Comparison of ENCODE assay signal across 9 cellular contexts in the genomic region with DNA sequence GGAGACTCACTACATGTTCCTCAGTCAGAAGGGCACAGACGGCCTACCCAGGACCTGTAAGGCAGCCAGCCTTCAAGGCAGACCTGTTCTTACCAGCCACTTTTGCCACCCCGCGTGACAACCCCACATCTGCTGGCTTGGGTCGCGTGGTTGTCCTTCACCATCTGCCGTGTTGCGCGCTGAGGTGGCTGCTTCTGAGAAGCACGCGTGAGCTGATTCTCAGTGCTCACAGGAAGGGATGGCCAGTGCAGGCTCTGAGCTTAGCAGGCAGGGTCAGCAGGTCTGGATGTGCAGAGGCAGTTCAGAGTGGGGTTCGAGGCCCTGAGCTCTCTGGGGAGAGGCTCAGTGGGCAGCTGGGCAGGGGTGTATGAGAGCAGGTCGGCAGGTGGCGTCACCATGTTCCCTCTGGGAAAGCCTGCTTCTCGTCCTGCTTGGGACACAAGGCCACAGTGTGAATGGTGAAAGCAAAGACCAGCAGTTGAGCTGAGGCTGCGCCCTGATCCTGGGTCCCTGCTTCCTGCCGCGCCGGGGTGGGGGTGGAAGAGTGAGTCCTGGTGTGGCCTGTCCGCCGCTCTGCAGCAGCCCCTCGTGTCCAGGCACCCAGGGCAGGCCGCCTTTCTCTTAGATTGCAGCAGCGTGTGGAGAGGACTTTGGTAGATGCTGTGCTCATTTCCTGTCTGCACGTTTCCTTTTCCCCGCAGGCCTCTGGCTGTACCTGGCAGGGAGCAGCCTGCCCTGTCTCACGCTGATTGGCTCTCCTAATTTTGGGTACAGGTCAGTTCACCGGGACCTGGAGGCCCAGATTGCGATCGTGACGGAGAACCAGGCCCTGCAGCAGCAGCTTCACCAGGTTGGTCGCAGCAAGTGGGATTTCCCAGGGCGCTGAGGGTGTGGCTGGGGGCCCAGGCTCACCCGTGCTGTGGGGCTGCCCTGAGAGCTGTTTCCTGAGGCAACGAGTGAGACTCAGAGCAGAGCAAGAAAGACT. TPM values are rescaled to one million over a fixed set of nuclear protein-coding genes. Genes with fewer than 3 reads are reported as not detected.
DNase-seq lines count a peak whose midpoint lies in the region; ATAC-seq and TF ChIP-seq lines count a peak whose summit lies in the region.
"Had no signal": no experiment of that assay in that cellular context is flagged by ENCODE, and none has a peak within 500 bp of the region (broad histone marks: within the 10 kb centered on the region; RNA-seq: fewer than 3 reads in every experiment).

No MANE protein-coding gene starts in this region.

- H3K4me1 ChIP-seq in CD4-positive, alpha-beta memory T cell (ENCODE audit: insufficient read depth, low read length) = peaks cover 63% of the 10 kb centered on the region
- H3K4me1 ChIP-seq in adrenal gland (replicated peaks in 1 of 2) = peaks cover 11 to 54% of the 10 kb centered on the region in 2 donors

- peak overlapping the region in 1 of 2 donors; percentile 26 for H3K4me3 ChIP-seq in CD4-positive, alpha-beta memory T cell (ENCODE audit: low read length in 2 of 2)
- no peak overlapping the region for H3K4me3 ChIP-seq in adrenal gland

- TF ChIP-seq CTCF in endothelial cell (IDR thresholded peaks at IDR 0.05; ENCODE audit: unreplicated experiment) (no peak), adrenal gland (IDR thresholded peaks at IDR 0.05) (no peak)

- H3K36me3 Mint-ChIP-seq in CD4-positive, alpha-beta memory T cell = peaks cover 7 to 25% of the 10 kb centered on the region in 2 donors
- H3K36me3 Mint-ChIP-seq in activated CD8-positive, alpha-beta T cell treated with anti-CD3 and anti-CD28 coated beads, Interleukin-2, amount 10 ng/mL, durations not matched to agents 7 days and 5 days (ENCODE audit: low read depth) = peaks cover 43% of the 10 kb centered on the region
- H3K36me3 Mint-ChIP-seq in endothelial cell (ENCODE audit: low read depth, unreplicated experiment) = peaks cover 13% of the 10 kb centered on the region

- peaks cover 0 to 2% (median 0%) of the 10 kb centered on the region in 8 donors for H3K9me3 Mint-ChIP-seq in CD4-positive, alpha-beta memory T cell
- no peaks in the 10 kb centered on the region for H3K9me3 Mint-ChIP-seq in activated CD8-positive, alpha-beta T cell treated with anti-CD3 and anti-CD28 coated beads, Interleukin-2, amount 10 ng/mL, durations not matched to agents 7 days and 5 days (ENCODE audit: insufficient read depth)
- H3K9me3 Mint-ChIP-seq in endothelial cell (ENCODE audit: unreplicated experiment) = no peaks in the 10 kb centered on the region

- no peaks in the 10 kb centered on the region for H3K9me3 ChIP-seq in CD4-positive, alpha-beta memory T cell (ENCODE audit: control insufficient read depth in 1 of 2, low read length in 2 of 2)
- no peaks in the 10 kb centered on the region for H3K9me3 ChIP-seq in adrenal gland (replicated peaks in 1 of 3)

- H3K4me3 Mint-ChIP-seq in CD4-positive, alpha-beta memory T cell = peak overlapping the region; percentile 54 to 88 (median 77)
- H3K4me3 Mint-ChIP-seq in activated CD8-positive, alpha-beta T cell treated with anti-CD3 and anti-CD28 coated beads, Interleukin-2, amount 10 ng/mL, durations not matched to agents 7 days and 5 days = peak overlapping the region; percentile 76
- H3K4me3 Mint-ChIP-seq in endothelial cell (ENCODE audit: unreplicated experiment) = no peak overlapping the region

- 77 to 87% (median 79%) methylated on average over 7 to 34 of the region's 34 CpGs for WGBS in adrenal gland, 4 donors

- POLR2A ChIA-PET in CD4-positive, alpha-beta memory T cell (lab: Charles Lee; ENCODE audit: partially characterized antibody) = interaction anchor here (0.6 to 1.4 kb wide), 4 partner anchors 32 to 152 kb away, joined by 3 to 8 read pairs (median 4); a partner anchor contains a TSS
- POLR2A ChIA-PET in activated CD8-positive, alpha-beta T cell treated with anti-CD3 and anti-CD28 coated beads, Interleukin-2, amount 10 ng/mL, durations not matched to agents 7 days and 5 days (lab: Charles Lee) = interaction anchor here (0.6 kb wide), 4 partner anchors 36 to 466 kb away, joined by 3 read pairs; a partner anchor contains a TSS

- peaks cover 16% of the 10 kb centered on the region for H3K36me3 ChIP-seq in CD4-positive, alpha-beta memory T cell (ENCODE audit: insufficient read depth, low read length)
- peaks cover 0 to 1% of the 10 kb centered on the region in 2 donors for H3K36me3 ChIP-seq in adrenal gland (replicated peaks in 1 of 2)

- no peak for TF ChIP-seq POLR2A in adrenal gland (IDR thresholded peaks at IDR 0.05)

- ATAC-seq in activated CD8-positive, alpha-beta T cell treated with anti-CD3 and anti-CD28 coated beads, Interleukin-2, amount 10 ng/mL, durations not matched to agents 7 days and 5 days = peak; percentile 62
- no peak for ATAC-seq in HG03175 (IDR thresholded peaks at IDR 0.05; ENCODE audit: unreplicated experiment)

- CTCF ChIA-PET in CD4-positive, alpha-beta memory T cell (lab: Charles Lee; ENCODE audit: partially characterized antibody) = interaction anchor here (0.5 to 1.3 kb wide), 5 partner anchors 8 to 1584 kb away, joined by 3 read pairs; no protein-coding TSS in a partner anchor
- CTCF ChIA-PET in activated CD8-positive, alpha-beta T cell treated with anti-CD3 and anti-CD28 coated beads, Interleukin-2, amount 10 ng/mL, durations not matched to agents 7 days and 5 days (lab: Charles Lee) = interaction anchor here (1.1 to 2.0 kb wide), 4 partner anchors 13 to 54 kb away, joined by 4 to 6 read pairs (median 5); a partner anchor contains a TSS

- no peaks in the 10 kb centered on the region for H3K27me3 Mint-ChIP-seq in CD4-positive, alpha-beta memory T cell
- H3K27me3 Mint-ChIP-seq in activated CD8-positive, alpha-beta T cell treated with anti-CD3 and anti-CD28 coated beads, Interleukin-2, amount 10 ng/mL, durations not matched to agents 7 days and 5 days (ENCODE audit: low read depth) = no peaks in the 10 kb centered on the region
- H3K27me3 Mint-ChIP-seq in endothelial cell (ENCODE audit: unreplicated experiment) = peaks cover 6% of the 10 kb centered on the region

- DNase-seq in CD4-positive, alpha-beta memory T cell = peak; percentile 45 to 82 (median 56)
- peak; percentile 74 for DNase-seq in activated CD8-positive, alpha-beta T cell treated with anti-CD3 and anti-CD28 coated beads, Interleukin-2, amount 10 ng/mL, durations not matched to agents 7 days and 5 days
- DNase-seq in endothelial cell (ENCODE audit: low spot score) (no peak), adrenal gland (no peak), SHP77 treated with DMSO at 0.1 percent for 48 hours (lab: John Stamatoyannopoulos, UW) (no peak), NCI-H2029 (lab: John Stamatoyannopoulos, UW) (no peak)
- peak; percentile 45 for DNase-seq in stimulated activated CD4-positive, alpha-beta T cell treated with anti-CD3 and anti-CD28 coated beads, Interleukin-12 subunit alpha, Interleukin-12 subunit beta, amount 100 ng/mL, for 4 hours
- DNase-seq: NCI-H187 treated with DMSO at 0.1 percent for 48 hours had no signal

- intact Hi-C loops in CD4-positive, alpha-beta memory T cell (cut with micrococcal nuclease) = no loop called here
- intact Hi-C loops in adrenal gland (cut with DNase I) = no loop called here

- H3K27ac Mint-ChIP-seq in CD4-positive, alpha-beta memory T cell = peak overlapping the region; percentile 91 to 96 (median 95)
- peak overlapping the region; percentile 97 for H3K27ac Mint-ChIP-seq in activated CD8-positive, alpha-beta T cell treated with anti-CD3 and anti-CD28 coated beads, Interleukin-2, amount 10 ng/mL, durations not matched to agents 7 days and 5 days
- peak overlapping the region; percentile 89 for H3K27ac Mint-ChIP-seq in endothelial cell (ENCODE audit: unreplicated experiment)

- H3K27me3 ChIP-seq in CD4-positive, alpha-beta memory T cell (ENCODE audit: insufficient read depth, low read length) = no peaks in the 10 kb centered on the region
- no peaks in the 10 kb centered on the region for H3K27me3 ChIP-seq in adrenal gland

- peak overlapping the region; percentile 57 for H3K27ac ChIP-seq in CD4-positive, alpha-beta memory T cell (ENCODE audit: low read depth, low read length)
- peak overlapping the region in 2 of 5 donors; percentile 88 to 92 for H3K27ac ChIP-seq in adrenal gland

- H3K4me1 Mint-ChIP-seq in CD4-positive, alpha-beta memory T cell = peaks cover 36 to 79% (median 56%) of the 10 kb centered on the region in 4 donors
- H3K4me1 Mint-ChIP-seq in activated CD8-positive, alpha-beta T cell treated with anti-CD3 and anti-CD28 coated beads, Interleukin-2, amount 10 ng/mL, durations not matched to agents 7 days and 5 days (ENCODE audit: low read depth) = peaks cover 71% of the 10 kb centered on the region
- H3K4me1 Mint-ChIP-seq in endothelial cell (ENCODE audit: unreplicated experiment) = peaks cover 48% of the 10 kb centered on the region

RNA-seq across cellular contexts. Expression of a gene that starts 36.0 kb away (rescaled TPM):
- total RNA-seq in CD4-positive, alpha-beta memory T cell = 10 to 100 TPM; 84.4 to 84.8 TPM
- 10 to 100 TPM; 33.9 to 36.6 TPM for polyA plus RNA-seq in CD4-positive, alpha-beta memory T cell
- 10 to 100 TPM; 46.5 to 51.0 TPM for total RNA-seq in activated CD8-positive, alpha-beta T cell treated with anti-CD3 and anti-CD28 coated beads, Interleukin-2, amount 10 ng/mL, durations not matched to agents 7 days and 5 days
- total RNA-seq in endothelial cell (ENCODE audit: unreplicated experiment) = 85.5 TPM
- 10 to 100 TPM; 27.9 to 64.5 (median 34.9) TPM for total RNA-seq in adrenal gland
- 10 to 100 TPM; 11.9 to 26.9 (median 21.9) TPM for polyA plus RNA-seq in adrenal gland

RNA-seq across cellular contexts. Expression of a gene that starts 54.6 kb away (rescaled TPM):
- total RNA-seq in CD4-positive, alpha-beta memory T cell = 1 to 10 TPM; 7.5 to 8.4 TPM
- 100 to 1,000 TPM in 1 of 2 donors, 10 to 100 TPM in 1; 60.8 to 220 TPM for polyA plus RNA-seq in CD4-positive, alpha-beta memory T cell
- total RNA-seq in activated CD8-positive, alpha-beta T cell treated with anti-CD3 and anti-CD28 coated beads, Interleukin-2, amount 10 ng/mL, durations not matched to agents 7 days and 5 days = 1 to 10 TPM; 9.1 TPM
- 30.2 TPM for total RNA-seq in endothelial cell (ENCODE audit: unreplicated experiment)
- 100 to 1,000 TPM in 3 of 8 donors, 10 to 100 TPM in 3, 1 to 10 TPM in 2; 5.3 to 114 (median 60.3) TPM for total RNA-seq in adrenal gland
- polyA plus RNA-seq in adrenal gland = 10 to 100 TPM in 2 of 3 donors, 1 to 10 TPM in 1; 4.8 to 96.5 (median 15.4) TPM

Comparison
In these comparisons a context has a peak if more than half of its experiments do, and no peak if none do; other contexts are left out.
1. DNase-seq: peak in CD4-positive, alpha-beta memory T cell (5 of 5), activated CD8-positive, alpha-beta T cell treated with anti-CD3 and anti-CD28 coated beads, Interleukin-2, amount 10 ng/mL, durations not matched to agents 7 days and 5 days (single experiment) and stimulated activated CD4-positive, alpha-beta T cell treated with anti-CD3 and anti-CD28 coated beads, Interleukin-12 subunit alpha, Interleukin-12 subunit beta, amount 100 ng/mL, for 4 hours (single experiment); none in endothelial cell (single experiment), adrenal gland (0 of 7), SHP77 treated with DMSO at 0.1 percent for 48 hours (single experiment) and NCI-H2029 (single experiment).
2. Peak in every context shown above with its lines, with median percentiles within 50 percentile points of each other: H3K27ac Mint-ChIP-seq.